Comparison of ENCODE assay signal across 1 cellular context in the genomic region with DNA sequence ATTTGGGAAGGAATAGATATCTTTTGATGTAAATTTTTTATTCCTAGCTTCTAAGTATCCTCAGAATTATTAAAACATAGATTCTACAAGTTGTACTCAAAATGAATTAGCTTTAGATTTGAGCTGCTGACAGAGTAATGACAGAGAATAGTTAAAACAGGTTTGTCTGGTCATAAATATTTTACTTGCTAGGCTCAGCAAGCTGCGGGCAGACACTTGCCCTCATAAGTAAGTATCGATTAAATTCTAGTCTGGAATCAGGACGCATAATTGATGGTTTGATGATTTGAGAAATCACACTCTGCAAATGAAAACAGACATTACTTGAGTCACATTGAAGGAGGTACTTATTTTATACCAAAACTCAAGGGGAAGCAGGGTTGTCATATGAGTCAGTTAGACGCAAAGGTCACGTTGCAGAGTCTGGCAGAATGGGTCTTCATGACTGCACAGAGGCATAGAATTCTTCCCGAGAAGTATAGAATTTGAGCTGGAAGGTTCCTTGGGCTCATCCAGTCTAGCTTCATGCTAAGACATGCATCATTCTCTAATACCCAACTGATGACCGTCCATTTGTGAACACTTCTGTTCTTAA.
TF ChIP-seq lines count a peak whose summit lies in the region.

No MANE protein-coding gene starts in this region.

TF ChIP-seq in SK-N-SH treated with all-trans-retinoic acid at 6 μM for 48 hours, 23 proteins besides CTCF, POLR2A, EP300 and RAD21 (continued from another document):
- TF ChIP-seq, protein P1, sequence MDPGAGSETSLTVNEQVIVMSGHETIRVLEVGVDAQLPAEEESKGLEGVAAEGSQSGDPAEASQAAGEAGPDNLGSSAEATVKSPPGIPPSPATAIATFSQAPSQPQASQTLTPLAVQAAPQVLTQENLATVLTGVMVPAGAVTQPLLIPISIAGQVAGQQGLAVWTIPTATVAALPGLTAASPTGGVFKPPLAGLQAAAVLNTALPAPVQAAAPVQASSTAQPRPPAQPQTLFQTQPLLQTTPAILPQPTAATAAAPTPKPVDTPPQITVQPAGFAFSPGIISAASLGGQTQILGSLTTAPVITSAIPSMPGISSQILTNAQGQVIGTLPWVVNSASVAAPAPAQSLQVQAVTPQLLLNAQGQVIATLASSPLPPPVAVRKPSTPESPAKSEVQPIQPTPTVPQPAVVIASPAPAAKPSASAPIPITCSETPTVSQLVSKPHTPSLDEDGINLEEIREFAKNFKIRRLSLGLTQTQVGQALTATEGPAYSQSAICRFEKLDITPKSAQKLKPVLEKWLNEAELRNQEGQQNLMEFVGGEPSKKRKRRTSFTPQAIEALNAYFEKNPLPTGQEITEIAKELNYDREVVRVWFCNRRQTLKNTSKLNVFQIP (CRISPR knock-in tag; IDR thresholded peaks at IDR 0.05; ENCODE audit: borderline replicate concordance, low read depth) = no peak
- TF ChIP-seq BACH2 (CRISPR knock-in tag; IDR thresholded peaks at IDR 0.05; ENCODE audit: borderline replicate concordance) = no peak
- no peak for TF ChIP-seq TOX (CRISPR knock-in tag; IDR thresholded peaks at IDR 0.05; ENCODE audit: borderline replicate concordance)
- TF ChIP-seq ISL1 (CRISPR knock-in tag; IDR thresholded peaks at IDR 0.05) = no peak
- no peak for TF ChIP-seq ZFP30 (CRISPR knock-in tag; IDR thresholded peaks at IDR 0.05)
- TF ChIP-seq, protein P2, sequence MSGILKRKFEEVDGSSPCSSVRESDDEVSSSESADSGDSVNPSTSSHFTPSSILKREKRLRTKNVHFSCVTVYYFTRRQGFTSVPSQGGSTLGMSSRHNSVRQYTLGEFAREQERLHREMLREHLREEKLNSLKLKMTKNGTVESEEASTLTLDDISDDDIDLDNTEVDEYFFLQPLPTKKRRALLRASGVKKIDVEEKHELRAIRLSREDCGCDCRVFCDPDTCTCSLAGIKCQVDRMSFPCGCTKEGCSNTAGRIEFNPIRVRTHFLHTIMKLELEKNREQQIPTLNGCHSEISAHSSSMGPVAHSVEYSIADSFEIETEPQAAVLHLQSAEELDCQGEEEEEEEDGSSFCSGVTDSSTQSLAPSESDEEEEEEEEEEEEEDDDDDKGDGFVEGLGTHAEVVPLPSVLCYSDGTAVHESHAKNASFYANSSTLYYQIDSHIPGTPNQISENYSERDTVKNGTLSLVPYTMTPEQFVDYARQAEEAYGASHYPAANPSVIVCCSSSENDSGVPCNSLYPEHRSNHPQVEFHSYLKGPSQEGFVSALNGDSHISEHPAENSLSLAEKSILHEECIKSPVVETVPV (CRISPR knock-in tag; IDR thresholded peaks at IDR 0.05) = no peak
